In genomic region chr1:155982106-155982505, GRCh38 we compare ENCODE assay signal across 10 cellular contexts. TPM values are rescaled to one million over a fixed set of nuclear protein-coding genes. Genes with fewer than 3 reads are reported as not detected.
DNase-seq lines count a peak whose midpoint lies in the region; ATAC-seq and TF ChIP-seq lines count a peak whose summit lies in the region.
"Had no signal": no experiment of that assay in that cellular context is flagged by ENCODE, and none has a peak within 500 bp of the region (broad histone marks: within the 10 kb centered on the region; RNA-seq: fewer than 3 reads in every experiment).

No MANE protein-coding gene starts in this region.

- H3K9me3 ChIP-seq in DOHH2 (ENCODE audit: control insufficient read depth, insufficient read depth, low read length) = no peaks in the 10 kb centered on the region
- no peaks in the 10 kb centered on the region for H3K9me3 ChIP-seq in RWPE2 (ENCODE audit: severe bottlenecking)
- H3K9me3 ChIP-seq in skeletal muscle satellite cell (replicated peaks; ENCODE audit: low read length) = no peaks in the 10 kb centered on the region

- TF ChIP-seq CTCF in DOHH2 (IDR thresholded peaks at IDR 0.05; ENCODE audit: low read depth, low read length, poor library complexity, severe bottlenecking) (no peak), RWPE2 (IDR thresholded peaks at IDR 0.05; ENCODE audit: poor library complexity, severe bottlenecking) (no peak)

- ATAC-seq in RWPE2 (ENCODE audit: low read depth) = no peak
- no peak for ATAC-seq in HG03460 (IDR thresholded peaks at IDR 0.05; ENCODE audit: unreplicated experiment)
- ATAC-seq in GM18858 (IDR thresholded peaks at IDR 0.05; ENCODE audit: unreplicated experiment) = no peak

- DNase-seq in RWPE2 (ENCODE audit: low spot score) (no peak), epidermal melanocyte (ENCODE audit: insufficient read length, low spot score) (peak; percentile 11), UCSD-AML1 (lab: John Stamatoyannopoulos, UW; ENCODE audit: unreplicated experiment) (no peak), cerebellum (ENCODE audit: low spot score) (no peak)
- DNase-seq: activated naive CD4-positive, alpha-beta T cell treated with anti-CD3 and anti-CD28 coated beads, Interleukin-2, amount 50 U/mL, for 16 hours; OCI-M1 had no signal

- H3K27ac ChIP-seq in DOHH2 (ENCODE audit: low read depth, low read length) (peak overlapping the region; percentile 89), RWPE2 (ENCODE audit: poor library complexity, severe bottlenecking) (peak overlapping the region; percentile 96)

- H3K36me3 ChIP-seq in DOHH2 (ENCODE audit: control insufficient read depth, low read length) (peaks cover 23% of the 10 kb centered on the region), RWPE2 (ENCODE audit: low read depth) (peaks cover 37% of the 10 kb centered on the region), skeletal muscle satellite cell (ENCODE audit: insufficient read depth, low read length) (no peaks in the 10 kb centered on the region)

- H3K4me1 ChIP-seq in DOHH2 (ENCODE audit: control insufficient read depth, low read length) = peaks cover 60% of the 10 kb centered on the region
- H3K4me1 ChIP-seq in RWPE2 (ENCODE audit: insufficient read depth, poor library complexity, severe bottlenecking) = peaks cover 38% of the 10 kb centered on the region
- H3K4me1 ChIP-seq in skeletal muscle satellite cell (ENCODE audit: control insufficient read depth, insufficient read depth, low read length) = peaks cover 59% of the 10 kb centered on the region

- peak overlapping the region; percentile 81 for H3K4me3 ChIP-seq in DOHH2 (ENCODE audit: low read length)
- H3K4me3 ChIP-seq in RWPE2 (ENCODE audit: severe bottlenecking) = peak overlapping the region; percentile 61
- peak overlapping the region; percentile 25 for H3K4me3 ChIP-seq in skeletal muscle satellite cell (ENCODE audit: low read length)

- H3K9me2 ChIP-seq in DOHH2 (replicated peaks; ENCODE audit: control insufficient read depth, low read length) = no peaks in the 10 kb centered on the region

- H3F3A ChIP-seq in DOHH2 (ENCODE audit: control insufficient read depth, insufficient read depth) = peaks cover 20% of the 10 kb centered on the region

- H3K79me2 ChIP-seq in DOHH2 (ENCODE audit: control insufficient read depth, low read length) = peaks cover 43% of the 10 kb centered on the region

- H4K20me1 ChIP-seq in DOHH2 (ENCODE audit: control insufficient read depth, insufficient read depth, low read depth, low read length) = no peaks in the 10 kb centered on the region

- H3K9ac ChIP-seq in skeletal muscle satellite cell (ENCODE audit: low read depth, low read length) = no peak overlapping the region

- H3K4me2 ChIP-seq in DOHH2 (ENCODE audit: low read length) = peak overlapping the region; percentile 99
- H3K4me2 ChIP-seq in skeletal muscle satellite cell (ENCODE audit: low read length) = peak overlapping the region; percentile 99

- H3K27me3 ChIP-seq in DOHH2 (ENCODE audit: control insufficient read depth, low read length) (no peaks in the 10 kb centered on the region), RWPE2 (ENCODE audit: insufficient read depth, poor library complexity, severe bottlenecking) (no peaks in the 10 kb centered on the region), skeletal muscle satellite cell (ENCODE audit: control insufficient read depth, insufficient read depth, low read length) (no peaks in the 10 kb centered on the region)

RNA-seq across cellular contexts. Expression of gene ARHGEF2, which starts 3.8 kb away (rescaled TPM):
- 105 and 107 TPM in 2 replicates for total RNA-seq in skeletal muscle satellite cell (2012; rRNA removed)
- total RNA-seq in cerebellum = 78.8 TPM

RNA-seq across cellular contexts. Expression of gene SSR2, which starts 38.6 kb away (rescaled TPM):
- 538 and 640 TPM in 2 replicates for total RNA-seq in skeletal muscle satellite cell (2012; rRNA removed)
- total RNA-seq in cerebellum = 119 TPM

RNA-seq across cellular contexts. Expression of gene RXFP4, which starts 40.7 kb away (rescaled TPM):
- 0.44 TPM in 1 of 2 replicates, not detected in the other for total RNA-seq in skeletal muscle satellite cell (2012; rRNA removed)
- total RNA-seq in cerebellum = not detected

RNA-seq across cellular contexts. Expression of gene KHDC4, which starts 47.9 kb away (rescaled TPM):
- 21.4 and 24.1 TPM in 2 replicates for total RNA-seq in skeletal muscle satellite cell (2012; rRNA removed)
- total RNA-seq in cerebellum = 43.2 TPM

Comparison
In these comparisons a context has a peak if more than half of its experiments do, and no peak if none do; other contexts are left out.
1. H3K4me3 ChIP-seq: peak in every context shown above with its lines; median percentile 81 in DOHH2; 61 in RWPE2; 25 in skeletal muscle satellite cell.